ENCODE assay signal across 1 cellular context in the genomic region with DNA sequence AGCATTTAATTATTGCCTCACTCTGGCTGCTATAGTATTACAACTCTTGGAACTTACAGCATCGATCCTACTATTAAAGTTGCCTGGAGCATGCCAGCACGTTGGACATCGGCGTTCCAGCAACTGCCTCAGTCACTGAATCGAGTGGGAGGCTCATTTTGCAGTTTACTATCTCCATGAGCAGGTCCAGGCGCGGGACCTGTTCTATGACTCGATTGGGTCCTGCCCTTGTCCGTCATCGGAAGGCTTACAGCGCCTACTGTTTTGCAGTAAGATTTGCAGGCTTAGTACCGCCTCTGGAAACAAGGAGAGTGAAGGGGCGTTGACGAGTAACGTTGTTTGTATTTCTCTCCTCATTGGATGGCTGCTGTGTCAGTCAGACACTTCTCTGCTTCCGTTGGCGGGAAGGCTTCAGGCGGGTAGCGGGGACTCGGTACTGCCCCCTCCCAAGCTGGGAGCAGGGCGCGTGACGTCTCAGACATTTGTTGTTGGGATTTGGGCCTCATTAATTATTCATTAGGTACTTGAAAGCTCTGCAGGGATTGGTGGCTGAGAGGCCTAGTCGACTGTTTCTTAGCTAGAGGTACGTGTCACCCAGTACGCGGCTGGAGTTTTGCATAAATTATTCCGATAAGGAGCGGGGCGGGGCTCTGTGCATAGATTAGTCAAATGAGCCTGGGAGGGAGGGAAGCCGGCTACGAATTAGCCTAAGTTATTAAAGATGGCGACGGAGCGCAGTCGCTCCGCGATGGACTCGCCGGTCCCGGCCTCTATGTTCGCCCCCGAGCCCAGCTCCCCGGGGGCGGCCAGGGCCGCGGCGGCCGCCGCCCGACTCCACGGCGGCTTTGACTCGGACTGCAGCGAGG.
A peak's percentile ranks its signal among the peaks of the same experiment; 100 is the strongest.
TF ChIP-seq lines count a peak whose summit lies in the region.

GTPBP1 (plus strand) TSS at position 710 of the 866 bp plus-strand sequence; CDS start at position 722, 12 bp downstream.

TF ChIP-seq in K562, 482 proteins besides CTCF, POLR2A, EP300 and RAD21 (continued from another document and continues in another):
- TF ChIP-seq FOXM1 (IDR thresholded peaks at IDR 0.05; ENCODE audit: low read depth), result 0 out of 2 replicates have a peak, but pooled peaks have one; percentile 7
- no peak for TF ChIP-seq FOXM1 (CRISPR knock-in tag; IDR thresholded peaks at IDR 0.05; ENCODE audit: low read depth)
- TF ChIP-seq ZFP91 (CRISPR knock-in tag; IDR thresholded peaks at IDR 0.05), result no peak
- TF ChIP-seq CBX1 (IDR thresholded peaks at IDR 0.05; ENCODE audit: low read depth), result no peak
- TF ChIP-seq FOXJ2 (tag; IDR thresholded peaks at IDR 0.05), result no peak
- TF ChIP-seq POLR2H (tag; IDR thresholded peaks at IDR 0.05; ENCODE audit: low read depth), result peak; percentile 78; the same call in 1 of the 2 replicates
- peak; percentile 46 for TF ChIP-seq RFX1 (IDR thresholded peaks at IDR 0.05)
- peak; percentile 44 for TF ChIP-seq NFYB (IDR thresholded peaks at IDR 0.05; ENCODE audit: extremely low read depth, insufficient read length)
- TF ChIP-seq VEZF1 (CRISPR knock-in tag; IDR thresholded peaks at IDR 0.05), result peak; percentile 85
- TF ChIP-seq EP400 (IDR thresholded peaks at IDR 0.05), result peak; percentile 51
- TF ChIP-seq, protein P1, sequence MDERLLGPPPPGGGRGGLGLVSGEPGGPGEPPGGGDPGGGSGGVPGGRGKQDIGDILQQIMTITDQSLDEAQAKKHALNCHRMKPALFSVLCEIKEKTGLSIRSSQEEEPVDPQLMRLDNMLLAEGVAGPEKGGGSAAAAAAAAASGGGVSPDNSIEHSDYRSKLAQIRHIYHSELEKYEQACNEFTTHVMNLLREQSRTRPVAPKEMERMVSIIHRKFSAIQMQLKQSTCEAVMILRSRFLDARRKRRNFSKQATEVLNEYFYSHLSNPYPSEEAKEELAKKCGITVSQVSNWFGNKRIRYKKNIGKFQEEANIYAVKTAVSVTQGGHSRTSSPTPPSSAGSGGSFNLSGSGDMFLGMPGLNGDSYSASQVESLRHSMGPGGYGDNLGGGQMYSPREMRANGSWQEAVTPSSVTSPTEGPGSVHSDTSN (CRISPR knock-in tag; IDR thresholded peaks at IDR 0.05; ENCODE audit: low read depth), result peak; percentile 93
- TF ChIP-seq, protein P1 (tag; conservative IDR thresholded peaks at IDR 0.05; ENCODE audit: low read depth), result peak; percentile 100
- no peak for TF ChIP-seq ZNF79 (CRISPR knock-in tag; IDR thresholded peaks at IDR 0.05; ENCODE audit: low read depth)
- peak; percentile 54 for TF ChIP-seq TAF9B (IDR thresholded peaks at IDR 0.05; ENCODE audit: partially characterized antibody)
- peak; percentile 74; the same call in 1 of the 2 replicates for TF ChIP-seq ARID3A (IDR thresholded peaks at IDR 0.05; ENCODE audit: borderline replicate concordance, low read depth, low read length)
- TF ChIP-seq UBTF (IDR thresholded peaks at IDR 0.05; ENCODE audit: borderline replicate concordance in 1 of 2, low read depth in 2 of 2, low read length in 2 of 2), result 0 out of 4 replicates have a peak, but pooled peaks of 1 of the 2 experiments have one; percentile 25
- TF ChIP-seq KDM2B (CRISPR knock-in tag; IDR thresholded peaks at IDR 0.05), result no peak
- TF ChIP-seq ZNF274 (IDR thresholded peaks at IDR 0.05; ENCODE audit: borderline replicate concordance, low read depth, low read length), result no peak
- TF ChIP-seq CHD2 (IDR thresholded peaks at IDR 0.05; ENCODE audit: low read depth, low read length), result peak; percentile 72
- no peak for TF ChIP-seq MTA2 (IDR thresholded peaks at IDR 0.05; ENCODE audit: low read depth)
- TF ChIP-seq ZNF354B (CRISPR knock-in tag; IDR thresholded peaks at IDR 0.05), result no peak
- TF ChIP-seq TFAP4 (CRISPR knock-in tag; IDR thresholded peaks at IDR 0.05; ENCODE audit: borderline replicate concordance), result peak; percentile 66
- TF ChIP-seq POLR2G (IDR thresholded peaks at IDR 0.05; ENCODE audit: low read depth, low read length), result peak; percentile 89
- TF ChIP-seq KAT2B (IDR thresholded peaks at IDR 0.05; ENCODE audit: low read depth, low read length), result no peak
- TF ChIP-seq, protein P2, sequence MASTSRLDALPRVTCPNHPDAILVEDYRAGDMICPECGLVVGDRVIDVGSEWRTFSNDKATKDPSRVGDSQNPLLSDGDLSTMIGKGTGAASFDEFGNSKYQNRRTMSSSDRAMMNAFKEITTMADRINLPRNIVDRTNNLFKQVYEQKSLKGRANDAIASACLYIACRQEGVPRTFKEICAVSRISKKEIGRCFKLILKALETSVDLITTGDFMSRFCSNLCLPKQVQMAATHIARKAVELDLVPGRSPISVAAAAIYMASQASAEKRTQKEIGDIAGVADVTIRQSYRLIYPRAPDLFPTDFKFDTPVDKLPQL (IDR thresholded peaks at IDR 0.05; ENCODE audit: extremely low read depth, insufficient read length), result peak; percentile 18
- peak; percentile 59 to 95 (median 90) for TF ChIP-seq YY1 (IDR thresholded peaks at IDR 0.05; ENCODE audit: borderline replicate concordance in 1 of 3, control insufficient read depth in 1 of 3, extremely low read depth in 1 of 3, insufficient read depth in 3 of 3, insufficient read length in 1 of 3, insufficient replicate concordance in 2 of 3, low read depth in 1 of 3, low read length in 2 of 3)
- TF ChIP-seq TAL1 (IDR thresholded peaks at IDR 0.05), result peak; percentile 33; the same call in 1 of the 2 replicates
- TF ChIP-seq TEAD4 (IDR thresholded peaks at IDR 0.05; ENCODE audit: low read length), result peak; percentile 38; the same call in 1 of the 2 replicates
- TF ChIP-seq TEAD4 (CRISPR knock-in tag; IDR thresholded peaks at IDR 0.05; ENCODE audit: borderline replicate concordance), result no peak
- peak; percentile 57; the same call in 1 of the 2 replicates for TF ChIP-seq JUND (IDR thresholded peaks at IDR 0.05; ENCODE audit: borderline replicate concordance, low read depth, low read length)
- no peak; the same call in 2 of the 3 replicates for TF ChIP-seq JUND (tag; IDR thresholded peaks at IDR 0.05; ENCODE audit: borderline replicate concordance, low read depth, low read length)
- TF ChIP-seq ZNF3 (CRISPR knock-in tag; IDR thresholded peaks at IDR 0.05), result no peak
- peak; percentile 86 for TF ChIP-seq TBP (optimal IDR thresholded peaks at IDR 0.05; ENCODE audit: low read depth, low read length)
- TF ChIP-seq E2F4 (CRISPR knock-in tag; IDR thresholded peaks at IDR 0.05; ENCODE audit: low read depth), result 0 out of 2 replicates have a peak, but pooled peaks have one; percentile 10
- peak; percentile 91 for TF ChIP-seq CREM (IDR thresholded peaks at IDR 0.05; ENCODE audit: low read depth)
- TF ChIP-seq ZNF24 (IDR thresholded peaks at IDR 0.05), result 0 out of 2 replicates have a peak, but pooled peaks have one; percentile 8
- no peak for TF ChIP-seq ZNF561 (CRISPR knock-in tag; conservative IDR thresholded peaks at IDR 0.05)
- TF ChIP-seq DACH1 (IDR thresholded peaks at IDR 0.05; ENCODE audit: partially characterized antibody), result no peak
- no peak for TF ChIP-seq ZNF23 (CRISPR knock-in tag; IDR thresholded peaks at IDR 0.05)
- peak; percentile 65; the same call in 1 of the 2 replicates for TF ChIP-seq BHLHE40 (IDR thresholded peaks at IDR 0.05; ENCODE audit: low read length)
- TF ChIP-seq ZFP36 (IDR thresholded peaks at IDR 0.05; ENCODE audit: low read depth, low read length, partially characterized antibody), result no peak
- TF ChIP-seq POLR2B (IDR thresholded peaks at IDR 0.05; ENCODE audit: low read depth, partially characterized antibody), result peak; percentile 66
- TF ChIP-seq, protein P3, sequence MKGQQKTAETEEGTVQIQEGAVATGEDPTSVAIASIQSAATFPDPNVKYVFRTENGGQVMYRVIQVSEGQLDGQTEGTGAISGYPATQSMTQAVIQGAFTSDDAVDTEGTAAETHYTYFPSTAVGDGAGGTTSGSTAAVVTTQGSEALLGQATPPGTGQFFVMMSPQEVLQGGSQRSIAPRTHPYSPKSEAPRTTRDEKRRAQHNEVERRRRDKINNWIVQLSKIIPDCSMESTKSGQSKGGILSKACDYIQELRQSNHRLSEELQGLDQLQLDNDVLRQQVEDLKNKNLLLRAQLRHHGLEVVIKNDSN (CRISPR knock-in tag; IDR thresholded peaks at IDR 0.05), result peak; percentile 83
- peak; percentile 34 for TF ChIP-seq CCNT2 (IDR thresholded peaks at IDR 0.05; ENCODE audit: borderline replicate concordance, extremely low read depth, insufficient read length, low read depth, low read length)
- peak in 1 of 2 experiments; percentile 80; a peak in 2 of 4 replicates for TF ChIP-seq MAZ (CRISPR knock-in tag; conservative IDR thresholded peaks at IDR 0.05 in 1 of 2, IDR thresholded peaks at IDR 0.05 in 1 of 2)
- TF ChIP-seq NEUROD1 (IDR thresholded peaks at IDR 0.05; ENCODE audit: borderline replicate concordance, low read depth, low read length, partially characterized antibody), result peak; percentile 58
- peak; percentile 93 for TF ChIP-seq RBFOX2 (IDR thresholded peaks at IDR 0.05; ENCODE audit: low read depth, low read length)
- TF ChIP-seq NR2C2 (CRISPR knock-in tag; IDR thresholded peaks at IDR 0.05), result no peak
- TF ChIP-seq NR2C2 (tag; IDR thresholded peaks at IDR 0.05), result no peak
- TF ChIP-seq RAD51 (IDR thresholded peaks at IDR 0.05; ENCODE audit: borderline replicate concordance, low read depth), result peak; percentile 51; the same call in 1 of the 2 replicates
- TF ChIP-seq GTF2E2 (tag; IDR thresholded peaks at IDR 0.05), result 0 out of 2 replicates have a peak, but pooled peaks have one; percentile 31
